ENCODE assay signal across 16 cellular contexts in the genomic region with DNA sequence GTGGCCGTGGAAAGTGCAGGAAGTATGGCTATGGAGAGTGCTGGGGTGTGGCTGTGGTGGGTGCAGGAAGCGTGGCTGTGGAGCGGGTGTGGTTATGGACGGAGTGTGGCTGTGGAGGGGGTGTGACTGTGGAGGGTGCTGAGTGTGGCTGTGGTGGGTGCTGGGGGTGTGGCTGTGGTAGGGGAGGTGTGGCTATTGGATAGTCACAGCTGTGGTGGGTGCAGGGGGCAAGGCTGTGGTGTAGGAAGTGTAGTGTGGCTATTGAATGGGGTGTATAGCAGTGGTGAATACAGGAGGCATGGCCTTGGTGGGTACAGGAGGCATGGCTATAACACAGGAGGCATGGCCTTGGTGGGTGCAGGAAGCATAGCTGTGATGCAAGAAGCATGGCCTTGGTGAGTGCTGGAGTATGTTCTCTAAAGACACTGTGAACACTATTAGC. TPM values are rescaled to one million over a fixed set of nuclear protein-coding genes. Genes with fewer than 3 reads are reported as not detected.
DNase-seq lines count a peak whose midpoint lies in the region; ATAC-seq and TF ChIP-seq lines count a peak whose summit lies in the region.
"Had no signal": no experiment of that assay in that cellular context is flagged by ENCODE, and none has a peak within 500 bp of the region (broad histone marks: within the 10 kb centered on the region; RNA-seq: fewer than 3 reads in every experiment).

No MANE protein-coding gene starts in this region.

- ATAC-seq in Panc1 (no peak), GM18511 (IDR thresholded peaks at IDR 0.05; ENCODE audit: unreplicated experiment) (no peak)
- peak; percentile 83 for ATAC-seq in central memory CD8-positive, alpha-beta T cell (replicated peaks; ENCODE audit: extremely low read depth, poor library complexity, severe bottlenecking)

- peak overlapping the region; percentile 56 for H3K27ac Mint-ChIP-seq in central memory CD8-positive, alpha-beta T cell (ENCODE audit: low read depth)

- no peaks in the 10 kb centered on the region for H3K27me3 ChIP-seq in Panc1 (ENCODE audit: control insufficient read depth, insufficient read depth, low read length)
- H3K27me3 ChIP-seq in spleen (replicated peaks in 1 of 7): no peaks in the 10 kb centered on the region

- H3K4me3 Mint-ChIP-seq in central memory CD8-positive, alpha-beta T cell: no peak overlapping the region

- H3K4me3 ChIP-seq in Panc1 (ENCODE audit: low read depth in 2 of 2, low read length in 2 of 2) (no peak overlapping the region), spleen (peak overlapping the region in 1 of 8 donors; percentile 9)
- H3K4me3 ChIP-seq: GM23248 had no signal

- H3K4me1 ChIP-seq in Panc1 (ENCODE audit: control insufficient read depth, insufficient read depth, low read length): no peaks in the 10 kb centered on the region; the same call in 1 of the 2 replicates
- peaks cover 0 to 7% (median 0%) of the 10 kb centered on the region in 6 donors for H3K4me1 ChIP-seq in spleen

- H3K27me3 Mint-ChIP-seq in central memory CD8-positive, alpha-beta T cell: peaks cover 26% of the 10 kb centered on the region

- intact Hi-C loops in Panc1 (cut with micrococcal nuclease; ENCODE audit: unreplicated experiment): no loop called here
- intact Hi-C loops in spleen (cut with DNase I; ENCODE audit: low total_unique reads): loop anchor here (5.0 to 10.0 kb wide), 2 partner anchors 208 to 396 kb away; partner anchors contain the start of gene SPIN1

- CTCF ChIA-PET in Panc1 (lab: Charles Lee): no interaction called here

- H3K9me3 ChIP-seq in Panc1 (ENCODE audit: control insufficient read depth, insufficient read depth, low read depth, low read length) (no peaks in the 10 kb centered on the region), spleen (no peaks in the 10 kb centered on the region)

- H3K36me3 Mint-ChIP-seq in central memory CD8-positive, alpha-beta T cell (ENCODE audit: insufficient read depth): peaks cover 5% of the 10 kb centered on the region

- in situ Hi-C loops in Panc1 (cut with HindIII; ENCODE audit: low pct_unique_long_range_greater_than_20kb, low sequenced_read_pairs): no loop called here

- H3K27ac ChIP-seq in Panc1 (ENCODE audit: low read length): peak overlapping the region; percentile 6; the same call in 1 of the 2 replicates
- H3K27ac ChIP-seq in spleen: peak overlapping the region in 5 of 8 donors; percentile 21 to 69 (median 64)
- H3K27ac ChIP-seq: GM23248 had no signal

- BruUV-seq in Panc1 (replicated peaks; lab: Mats Ljungman, UMichigan): no TSS peak

- H3K36me3 ChIP-seq in Panc1 (ENCODE audit: control insufficient read depth, insufficient read depth, low read length) (no peaks in the 10 kb centered on the region), spleen (no peaks in the 10 kb centered on the region)

- WGBS in spleen, 5 donors: 15 to 25% (median 19%) methylated on average over 4 of the region's 4 CpGs

- no peak for TF ChIP-seq CTCF in Panc1 (IDR thresholded peaks at IDR 0.05)
- TF ChIP-seq CTCF in spleen (IDR thresholded peaks at IDR 0.05 in 8 of 11, conservative IDR thresholded peaks at IDR 0.05 in 3 of 11): no peak

- DNase-seq in activated CD4-positive, alpha-beta T cell treated with anti-CD3 and anti-CD28 coated beads for 48 hours: peak; percentile 5
- no peak for DNase-seq in activated CD4-positive, alpha-beta T cell treated with anti-CD3 and anti-CD28 coated beads, Interleukin-2, amount 50 U/mL, for 4 hours
- DNase-seq in Panc1 (ENCODE audit: low read depth, low spot score) (no peak), spleen (peak; percentile 83), NCI-H146 treated with DMSO at 0.1 percent for 48 hours (lab: John Stamatoyannopoulos, UW; ENCODE audit: unreplicated experiment) (no peak), mesenteric fat pad (ENCODE audit: low spot score) (no peak)
- peak in 1 of 2 donors; percentile 21 for DNase-seq in central memory CD8-positive, alpha-beta T cell (ENCODE audit: low spot score in 2 of 2)
- DNase-seq: DMS153, GM23248, NCI-H146, NCI-H524, retina, SHP77 treated with DMSO at 0.1 percent for 48 hours had no signal

- no peak for TF ChIP-seq POLR2A in spleen (IDR thresholded peaks at IDR 0.05)

- POLR2A ChIA-PET in Panc1 (lab: Charles Lee): no interaction called here

- H3K9me3 Mint-ChIP-seq in central memory CD8-positive, alpha-beta T cell: no peaks in the 10 kb centered on the region

- H3K4me1 Mint-ChIP-seq in central memory CD8-positive, alpha-beta T cell: peaks cover 22% of the 10 kb centered on the region

RNA-seq across cellular contexts. Expression of gene SPATA31C2, which starts 40.8 kb away (rescaled TPM):
- total RNA-seq in Panc1 (2021; ENCODE audit: unreplicated experiment) (not detected), spleen (not detected), mesenteric fat pad (not detected)
- not detected for polyA plus RNA-seq in Panc1 (2012; ENCODE audit: insufficient read length)
- not detected for polyA plus RNA-seq in spleen
- total RNA-seq: dermis microvascular lymphatic vessel endothelial cell, GM23248, HT-29 had no signal
- polyA plus RNA-seq: GM23248 had no signal

Comparison
In these comparisons a context has a peak if more than half of its experiments do, and no peak if none do; other contexts are left out.
1. DNase-seq: peak in activated CD4-positive, alpha-beta T cell treated with anti-CD3 and anti-CD28 coated beads for 48 hours (single experiment) and spleen (single experiment); none in activated CD4-positive, alpha-beta T cell treated with anti-CD3 and anti-CD28 coated beads, Interleukin-2, amount 50 U/mL, for 4 hours (0 of 2), Panc1 (single experiment), NCI-H146 treated with DMSO at 0.1 percent for 48 hours (single experiment) and mesenteric fat pad (single experiment).